2 cellular contexts compared by ENCODE assay signal in genomic region chr17:193426-193810, GRCh38.
TF ChIP-seq lines count a peak whose summit lies in the region.

No MANE protein-coding gene starts in this region.

TF ChIP-seq in SK-N-SH treated with all-trans-retinoic acid at 6 μM for 48 hours, 23 proteins besides CTCF, POLR2A, EP300 and RAD21 (continued from another document):
- peak; percentile 59; the same call in 1 of the 2 replicates for TF ChIP-seq ZFP3 (CRISPR knock-in tag; IDR thresholded peaks at IDR 0.05)

TF ChIP-seq in SK-N-SH, 30 proteins besides CTCF, POLR2A, EP300 and RAD21 (continued from another document):
- TF ChIP-seq REST (IDR thresholded peaks at IDR 0.05; ENCODE audit: low read depth, low read length): no peak
- TF ChIP-seq PBX3 (IDR thresholded peaks at IDR 0.05): no peak
- TF ChIP-seq SMC3 (IDR thresholded peaks at IDR 0.05; ENCODE audit: low read depth, low read length): no peak
- TF ChIP-seq CHD2 (IDR thresholded peaks at IDR 0.05; ENCODE audit: low read length, partially characterized antibody): no peak
- TF ChIP-seq RXRA (IDR thresholded peaks at IDR 0.05; ENCODE audit: borderline replicate concordance, low read depth): no peak
- no peak for TF ChIP-seq TCF12 (IDR thresholded peaks at IDR 0.05)
- TF ChIP-seq SIN3A (IDR thresholded peaks at IDR 0.05; ENCODE audit: borderline replicate concordance, low read depth, low read length): no peak
- no peak for TF ChIP-seq NRF1 (IDR thresholded peaks at IDR 0.05; ENCODE audit: low read depth, low read length)
- no peak for TF ChIP-seq TAF1 (IDR thresholded peaks at IDR 0.05; ENCODE audit: borderline replicate concordance, low read depth, low read length)
- TF ChIP-seq ZBTB33 (IDR thresholded peaks at IDR 0.05; ENCODE audit: borderline replicate concordance, low read depth): no peak
- TF ChIP-seq MAX (IDR thresholded peaks at IDR 0.05; ENCODE audit: low read depth): no peak
- TF ChIP-seq ELF1 (IDR thresholded peaks at IDR 0.05): no peak
- TF ChIP-seq FOXM1 (IDR thresholded peaks at IDR 0.05; ENCODE audit: low read depth): no peak
TF ChIP-seq in SK-N-SH: peak in this region for 0.
